In genomic region chr5:154783774-154784460, GRCh38 we compare ENCODE assay signal across 8 cellular contexts. TPM values are rescaled to one million over a fixed set of nuclear protein-coding genes. Genes with fewer than 3 reads are reported as not detected.
DNase-seq lines count a peak whose midpoint lies in the region; ATAC-seq lines count a peak whose summit lies in the region.

No MANE protein-coding gene starts in this region.

- H3K9me3 Mint-ChIP-seq in activated T-cell treated with anti-CD3 and anti-CD28 coated beads, Interleukin-2, amount 50 U/mL, for 72 hours = no peaks in the 10 kb centered on the region
- H3K9me3 Mint-ChIP-seq in effector memory CD8-positive, alpha-beta T cell = no peaks in the 10 kb centered on the region
- no peaks in the 10 kb centered on the region for H3K9me3 Mint-ChIP-seq in stimulated activated naive CD8-positive, alpha-beta T cell treated with anti-CD3 and anti-CD28 coated beads, Interleukin-15, amount 100 ng/mL, for 72 hours
- no peaks in the 10 kb centered on the region for H3K9me3 Mint-ChIP-seq in T-helper 2 cell treated with Interferon-gamma antibody and Interleukin-4, amounts not matched to agents 5 μg/mL and 100 μg/mL, for 36 hours

- peak overlapping the region in 1 of 2 donors; percentile 16 for H3K4me3 Mint-ChIP-seq in activated T-cell treated with anti-CD3 and anti-CD28 coated beads, Interleukin-2, amount 50 U/mL, for 72 hours
- H3K4me3 Mint-ChIP-seq in effector memory CD8-positive, alpha-beta T cell = peak overlapping the region; percentile 23 to 54
- no peak overlapping the region for H3K4me3 Mint-ChIP-seq in stimulated activated naive CD8-positive, alpha-beta T cell treated with anti-CD3 and anti-CD28 coated beads, Interleukin-15, amount 100 ng/mL, for 72 hours
- no peak overlapping the region for H3K4me3 Mint-ChIP-seq in T-helper 2 cell treated with Interferon-gamma antibody and Interleukin-4, amounts not matched to agents 5 μg/mL and 100 μg/mL, for 36 hours

- no peaks in the 10 kb centered on the region for H3K36me3 Mint-ChIP-seq in activated T-cell treated with anti-CD3 and anti-CD28 coated beads, Interleukin-2, amount 50 U/mL, for 72 hours (ENCODE audit: insufficient read depth in 2 of 2)
- H3K36me3 Mint-ChIP-seq in effector memory CD8-positive, alpha-beta T cell (ENCODE audit: insufficient read depth) = peaks cover 10% of the 10 kb centered on the region
- no peaks in the 10 kb centered on the region for H3K36me3 Mint-ChIP-seq in T-helper 2 cell treated with Interferon-gamma antibody and Interleukin-4, amounts not matched to agents 5 μg/mL and 100 μg/mL, for 36 hours (ENCODE audit: low read depth)

- ATAC-seq in activated T-cell treated with anti-CD3 and anti-CD28 coated beads, Interleukin-2, amount 50 U/mL, for 72 hours (replicated peaks in 1 of 2) = peak; percentile 29 to 31
- ATAC-seq in HG03175 (IDR thresholded peaks at IDR 0.05; ENCODE audit: unreplicated experiment) (peak; percentile 57), GM18517 (IDR thresholded peaks at IDR 0.05; ENCODE audit: unreplicated experiment) (no peak)
- peak; percentile 66 for ATAC-seq in effector memory CD8-positive, alpha-beta T cell (replicated peaks)
- peak; percentile 37 for ATAC-seq in stimulated activated naive CD8-positive, alpha-beta T cell treated with anti-CD3 and anti-CD28 coated beads, Interleukin-15, amount 100 ng/mL, for 72 hours

- no peaks in the 10 kb centered on the region for H3K27me3 Mint-ChIP-seq in activated T-cell treated with anti-CD3 and anti-CD28 coated beads, Interleukin-2, amount 50 U/mL, for 72 hours (ENCODE audit: low read depth)
- no peaks in the 10 kb centered on the region for H3K27me3 Mint-ChIP-seq in effector memory CD8-positive, alpha-beta T cell
- no peaks in the 10 kb centered on the region for H3K27me3 Mint-ChIP-seq in stimulated activated naive CD8-positive, alpha-beta T cell treated with anti-CD3 and anti-CD28 coated beads, Interleukin-15, amount 100 ng/mL, for 72 hours
- H3K27me3 Mint-ChIP-seq in T-helper 2 cell treated with Interferon-gamma antibody and Interleukin-4, amounts not matched to agents 5 μg/mL and 100 μg/mL, for 36 hours (ENCODE audit: low read depth) = no peaks in the 10 kb centered on the region

- DNase-seq in activated T-cell treated with anti-CD3 and anti-CD28 coated beads, Interleukin-2, amount 50 U/mL, for 72 hours = no peak
- DNase-seq in activated T-cell treated with anti-CD3 and anti-CD28 coated beads for 4 hours = no peak
- DNase-seq in effector memory CD8-positive, alpha-beta T cell = peak in 1 of 3 experiments; percentile 4
- no peak for DNase-seq in stimulated activated naive CD8-positive, alpha-beta T cell treated with anti-CD3 and anti-CD28 coated beads, Interleukin-15, amount 100 ng/mL, for 72 hours
- no peak for DNase-seq in T-helper 2 cell treated with Interferon-gamma antibody and Interleukin-4, amounts not matched to agents 5 μg/mL and 100 μg/mL, for 36 hours (ENCODE audit: low spot score)
- DNase-seq in activated CD4-positive, CD25-positive, alpha-beta regulatory T cell (lab: John Stamatoyannopoulos, UW) = no peak

- peak overlapping the region; percentile 80 for H3K27ac Mint-ChIP-seq in activated T-cell treated with anti-CD3 and anti-CD28 coated beads, Interleukin-2, amount 50 U/mL, for 72 hours
- peak overlapping the region; percentile 91 for H3K27ac Mint-ChIP-seq in effector memory CD8-positive, alpha-beta T cell
- peak overlapping the region in 1 of 2 donors; percentile 91 for H3K27ac Mint-ChIP-seq in stimulated activated naive CD8-positive, alpha-beta T cell treated with anti-CD3 and anti-CD28 coated beads, Interleukin-15, amount 100 ng/mL, for 72 hours
- no peak overlapping the region for H3K27ac Mint-ChIP-seq in T-helper 2 cell treated with Interferon-gamma antibody and Interleukin-4, amounts not matched to agents 5 μg/mL and 100 μg/mL, for 36 hours

- H3K4me1 Mint-ChIP-seq in activated T-cell treated with anti-CD3 and anti-CD28 coated beads, Interleukin-2, amount 50 U/mL, for 72 hours (ENCODE audit: low read depth) = peaks cover 78% of the 10 kb centered on the region
- peaks cover 82 to 87% of the 10 kb centered on the region in 2 donors for H3K4me1 Mint-ChIP-seq in effector memory CD8-positive, alpha-beta T cell (ENCODE audit: low read depth in 2 of 2)
- H3K4me1 Mint-ChIP-seq in stimulated activated naive CD8-positive, alpha-beta T cell treated with anti-CD3 and anti-CD28 coated beads, Interleukin-15, amount 100 ng/mL, for 72 hours = peaks cover 98% of the 10 kb centered on the region
- peaks cover 47% of the 10 kb centered on the region for H3K4me1 Mint-ChIP-seq in T-helper 2 cell treated with Interferon-gamma antibody and Interleukin-4, amounts not matched to agents 5 μg/mL and 100 μg/mL, for 36 hours (ENCODE audit: low read depth)

RNA-seq across cellular contexts. Expression of gene LARP1, which starts 28.7 kb away (rescaled TPM):
- total RNA-seq in activated T-cell treated with anti-CD3 and anti-CD28 coated beads, Interleukin-2, amount 50 U/mL, for 72 hours = 100 to 1,000 TPM; 248 to 266 TPM

Comparison
In these comparisons a context has a peak if more than half of its experiments do, and no peak if none do; other contexts are left out.
1. H3K4me3 Mint-ChIP-seq: peak in effector memory CD8-positive, alpha-beta T cell (2 of 2); none in stimulated activated naive CD8-positive, alpha-beta T cell treated with anti-CD3 and anti-CD28 coated beads, Interleukin-15, amount 100 ng/mL, for 72 hours (0 of 2) and T-helper 2 cell treated with Interferon-gamma antibody and Interleukin-4, amounts not matched to agents 5 μg/mL and 100 μg/mL, for 36 hours (single experiment).